ENCODE assay signal across 1 cellular context in genomic region chr10:75530337-75530736, GRCh38.
TF ChIP-seq lines count a peak whose summit lies in the region.

No MANE protein-coding gene starts in this region.

TF ChIP-seq in SK-N-SH, 30 proteins besides CTCF, POLR2A, EP300 and RAD21 (continued from another document):
- TF ChIP-seq REST (IDR thresholded peaks at IDR 0.05; ENCODE audit: low read depth, low read length), result 0 out of 2 replicates have a peak, but pooled peaks have one; percentile 59
- TF ChIP-seq ELF1 (IDR thresholded peaks at IDR 0.05), result peak; percentile 31; the same call in 1 of the 2 replicates
TF ChIP-seq in SK-N-SH: peak in this region for 13.
